ENCODE assay signal across 25 cellular contexts in the genomic region with DNA sequence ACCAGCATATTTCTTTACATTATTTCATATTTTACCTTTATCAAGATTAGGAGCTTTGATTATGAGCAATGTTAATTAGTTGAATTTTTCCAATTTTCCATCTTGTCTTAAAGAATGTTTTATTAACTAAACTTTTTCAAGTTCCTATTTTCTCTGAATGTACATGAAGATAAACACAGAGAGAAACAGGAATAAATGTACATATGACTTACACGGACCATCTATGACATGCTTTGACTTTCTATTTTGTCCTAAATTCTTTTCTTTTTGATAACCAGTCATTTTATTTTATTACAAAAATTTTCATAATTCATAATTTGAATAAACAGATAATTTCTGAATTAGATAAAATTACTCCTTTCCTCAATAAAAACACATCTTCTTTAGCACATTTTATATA.
A peak's percentile ranks its signal among the peaks of the same experiment; 100 is the strongest.
DNase-seq lines count a peak whose midpoint lies in the region; TF ChIP-seq lines count a peak whose summit lies in the region.
"Had no signal": no experiment of that assay in that cellular context is flagged by ENCODE, and none has a peak within 500 bp of the region (broad histone marks: within the 10 kb centered on the region; RNA-seq: fewer than 3 reads in every experiment).

No MANE protein-coding gene starts in this region.

- H3K23ac ChIP-seq in mesenchymal stem cell (ENCODE audit: low read length in 2 of 2) = no peak overlapping the region

- H3K4me3 ChIP-seq in HFF-Myc (replicated peaks; ENCODE audit: low read depth, low read length) = no peak overlapping the region
- H3K4me3 ChIP-seq in mesenchymal stem cell (ENCODE audit: insufficient read depth in 1 of 2, low read depth in 1 of 2, low read length in 2 of 2) = no peak overlapping the region
- no peak overlapping the region for H3K4me3 ChIP-seq in brain microvascular endothelial cell (ENCODE audit: low read depth, low read length)
- H3K4me3 ChIP-seq: prostate gland had no signal

- H3K27ac ChIP-seq in mesenchymal stem cell (ENCODE audit: low read length, poor library complexity, severe bottlenecking) = no peak overlapping the region
- H3K27ac ChIP-seq in brain microvascular endothelial cell = no peak overlapping the region
- H3K27ac ChIP-seq: neutrophil, prostate gland had no signal

- no peak overlapping the region for H3K18ac ChIP-seq in mesenchymal stem cell (ENCODE audit: low read depth in 1 of 2, low read length in 2 of 2)

- H3K36me3 ChIP-seq in mesenchymal stem cell (ENCODE audit: control insufficient read depth in 1 of 2, insufficient read depth in 2 of 2, low read depth in 1 of 2, low read length in 2 of 2) (no peaks in the 10 kb centered on the region), brain microvascular endothelial cell (replicated peaks) (no peaks in the 10 kb centered on the region)
- H3K36me3 ChIP-seq: neutrophil, prostate gland had no signal

- H3K27me3 ChIP-seq in mesenchymal stem cell (ENCODE audit: control insufficient read depth in 1 of 2, insufficient read depth in 1 of 2, low read length in 2 of 2) = no peaks in the 10 kb centered on the region
- no peaks in the 10 kb centered on the region for H3K27me3 ChIP-seq in brain microvascular endothelial cell (replicated peaks)
- H3K27me3 ChIP-seq: neutrophil had no signal

- peaks cover 64% of the 10 kb centered on the region for H3K9me3 Mint-ChIP-seq in mesothelial cell of epicardium
- peaks cover 28% of the 10 kb centered on the region for H3K9me3 Mint-ChIP-seq in activated T-helper 2 cell treated with anti-CD3 and anti-CD28 coated beads, Interferon-gamma antibody, Interleukin-2, Interleukin-4, amounts not matched to agents 10 μg/mL and 5 μg/mL and 100 μg/mL, durations not matched to agents 14 hours and 24 hours and 36 hours

- TF ChIP-seq CTCF in HFF-Myc (IDR thresholded peaks at IDR 0.05; ENCODE audit: low read depth, low read length, missing control alignments) (no peak), mesothelial cell of epicardium (IDR thresholded peaks at IDR 0.05; ENCODE audit: unreplicated experiment) (no peak), brain microvascular endothelial cell (IDR thresholded peaks at IDR 0.05; ENCODE audit: low read depth, low read length, missing control alignments) (no peak)

- no peak overlapping the region for H3K27ac Mint-ChIP-seq in mesothelial cell of epicardium
- H3K27ac Mint-ChIP-seq in activated T-helper 2 cell treated with anti-CD3 and anti-CD28 coated beads, Interferon-gamma antibody, Interleukin-2, Interleukin-4, amounts not matched to agents 10 μg/mL and 5 μg/mL and 100 μg/mL, durations not matched to agents 14 hours and 24 hours and 36 hours = no peak overlapping the region
- H3K27ac Mint-ChIP-seq: activated CD4-positive, alpha-beta T cell treated with anti-CD3 and anti-CD28 coated beads for 36 hours; B cell; CD8-positive, alpha-beta memory T cell had no signal

- intact Hi-C loops in activated T-helper 2 cell treated with anti-CD3 and anti-CD28 coated beads, Interferon-gamma antibody, Interleukin-2, Interleukin-4, amounts not matched to agents 10 μg/mL and 5 μg/mL and 100 μg/mL, durations not matched to agents 14 hours and 24 hours and 36 hours (cut with micrococcal nuclease) = no loop called here

- no peaks in the 10 kb centered on the region for H3K4me1 Mint-ChIP-seq in mesothelial cell of epicardium
- H3K4me1 Mint-ChIP-seq in activated T-helper 2 cell treated with anti-CD3 and anti-CD28 coated beads, Interferon-gamma antibody, Interleukin-2, Interleukin-4, amounts not matched to agents 10 μg/mL and 5 μg/mL and 100 μg/mL, durations not matched to agents 14 hours and 24 hours and 36 hours (ENCODE audit: low read depth) = no peaks in the 10 kb centered on the region
- H3K4me1 Mint-ChIP-seq: activated CD4-positive, alpha-beta T cell treated with anti-CD3 and anti-CD28 coated beads for 36 hours; B cell; CD8-positive, alpha-beta memory T cell had no signal

- no peak overlapping the region for H2BK120ac ChIP-seq in mesenchymal stem cell (ENCODE audit: low read depth, low read length)

- DNase-seq in DMS53 (lab: John Stamatoyannopoulos, UW) = peak; percentile 31
- DNase-seq in DMS53 treated with DMSO at 0.1 percent for 48 hours (lab: John Stamatoyannopoulos, UW; ENCODE audit: unreplicated experiment) = no peak
- peak; percentile 30 for DNase-seq in HFF-Myc (ENCODE audit: extremely low read depth, low read depth)
- peak; percentile 9 for DNase-seq in astrocyte of the hippocampus (ENCODE audit: low read depth, low spot score)
- peak; percentile 11 for DNase-seq in mesenchymal stem cell
- DNase-seq in mesothelial cell of epicardium (ENCODE audit: low spot score in 2 of 2, unreplicated experiment in 2 of 2) = no peak
- no peak for DNase-seq in activated T-helper 2 cell treated with anti-CD3 and anti-CD28 coated beads, Interferon-gamma antibody, Interleukin-2, Interleukin-4, amounts not matched to agents 10 μg/mL and 5 μg/mL and 100 μg/mL, durations not matched to agents 14 hours and 24 hours and 36 hours (ENCODE audit: low spot score)
- DNase-seq in brain microvascular endothelial cell = no peak
- DNase-seq: 8988T; activated CD4-positive, alpha-beta T cell treated with anti-CD3 and anti-CD28 coated beads for 36 hours; activated CD8-positive, alpha-beta memory T cell treated with anti-CD3 and anti-CD28 coated beads for 24 hours; activated T-cell treated with anti-CD3 and anti-CD28 coated beads, Interleukin-2, amount 50 U/mL, for 1 hour; CD8-positive, alpha-beta memory T cell; dermis blood vessel endothelial cell; glutamatergic neuron; Karpas-422; NCI-H1092 treated with DMSO at 0.1 percent for 48 hours; NCI-H2081 treated with DMSO at 0.1 percent for 48 hours; NCI-H524; SK-N-SH; T-helper 2 cell; trophoblast cell had no signal

- H3K4me2 ChIP-seq in mesenchymal stem cell (ENCODE audit: low read length, poor library complexity, severe bottlenecking) = no peak overlapping the region
- H3K4me2 ChIP-seq: SK-N-SH had no signal

- no peak overlapping the region for H2BK5ac ChIP-seq in mesenchymal stem cell (ENCODE audit: low read depth, low read length, poor library complexity, severe bottlenecking)

- H2BK12ac ChIP-seq in mesenchymal stem cell (ENCODE audit: low read length in 2 of 2) = no peak overlapping the region

- no peak overlapping the region for H2AFZ ChIP-seq in mesenchymal stem cell (ENCODE audit: low read depth, low read length)

- no peaks in the 10 kb centered on the region for H3K4me1 ChIP-seq in mesenchymal stem cell (ENCODE audit: control insufficient read depth, insufficient read depth, low read depth, low read length)
- H3K4me1 ChIP-seq: prostate gland had no signal

- H3K79me1 ChIP-seq in mesenchymal stem cell (replicated peaks; ENCODE audit: low read length, poor library complexity, severe bottlenecking) = no peaks in the 10 kb centered on the region

- no peak overlapping the region for H3K9ac ChIP-seq in mesenchymal stem cell (ENCODE audit: low read length)
- H3K9ac ChIP-seq: SK-N-SH had no signal

- no peak overlapping the region for H2BK15ac ChIP-seq in mesenchymal stem cell (ENCODE audit: low read depth, poor library complexity, severe bottlenecking)

- H3K27me3 Mint-ChIP-seq in mesothelial cell of epicardium (ENCODE audit: low read depth) = no peaks in the 10 kb centered on the region
- no peaks in the 10 kb centered on the region for H3K27me3 Mint-ChIP-seq in activated T-helper 2 cell treated with anti-CD3 and anti-CD28 coated beads, Interferon-gamma antibody, Interleukin-2, Interleukin-4, amounts not matched to agents 10 μg/mL and 5 μg/mL and 100 μg/mL, durations not matched to agents 14 hours and 24 hours and 36 hours (ENCODE audit: low read depth)
- H3K27me3 Mint-ChIP-seq: activated CD4-positive, alpha-beta T cell treated with anti-CD3 and anti-CD28 coated beads for 36 hours; B cell; CD8-positive, alpha-beta memory T cell had no signal

- WGBS in mesenchymal stem cell = no CpG with 5 or more reads among the region's 1 CpG

- peaks cover 10% of the 10 kb centered on the region for H3K36me3 Mint-ChIP-seq in mesothelial cell of epicardium
- H3K36me3 Mint-ChIP-seq in activated T-helper 2 cell treated with anti-CD3 and anti-CD28 coated beads, Interferon-gamma antibody, Interleukin-2, Interleukin-4, amounts not matched to agents 10 μg/mL and 5 μg/mL and 100 μg/mL, durations not matched to agents 14 hours and 24 hours and 36 hours (ENCODE audit: low read depth) = no peaks in the 10 kb centered on the region
- H3K36me3 Mint-ChIP-seq: CD8-positive, alpha-beta memory T cell had no signal

- H3K4ac ChIP-seq in mesenchymal stem cell (ENCODE audit: low read depth in 1 of 2, low read length in 2 of 2) = no peak overlapping the region

- H3K14ac ChIP-seq in mesenchymal stem cell (ENCODE audit: low read length in 2 of 2) = no peak overlapping the region

- no peak overlapping the region for H4K8ac ChIP-seq in mesenchymal stem cell (ENCODE audit: low read length)

- in situ Hi-C loops in brain microvascular endothelial cell (cut with HindIII; ENCODE audit: low pct_ligation_motif_present, low sequenced_read_pairs) = no loop called here

- H3K4me3 Mint-ChIP-seq in mesothelial cell of epicardium = no peak overlapping the region
- H3K4me3 Mint-ChIP-seq in activated T-helper 2 cell treated with anti-CD3 and anti-CD28 coated beads, Interferon-gamma antibody, Interleukin-2, Interleukin-4, amounts not matched to agents 10 μg/mL and 5 μg/mL and 100 μg/mL, durations not matched to agents 14 hours and 24 hours and 36 hours (ENCODE audit: low read depth) = no peak overlapping the region
- H3K4me3 Mint-ChIP-seq: activated CD4-positive, alpha-beta T cell treated with anti-CD3 and anti-CD28 coated beads for 36 hours; B cell; CD8-positive, alpha-beta memory T cell had no signal

- no peak overlapping the region for H2AK5ac ChIP-seq in mesenchymal stem cell (ENCODE audit: low read length, severe bottlenecking)

- no peak overlapping the region for H4K91ac ChIP-seq in mesenchymal stem cell (ENCODE audit: low read length)

- peaks cover 44% of the 10 kb centered on the region for H3K9me3 ChIP-seq in mesenchymal stem cell (ENCODE audit: control insufficient read depth, low read length)
- H3K9me3 ChIP-seq: neutrophil, prostate gland had no signal

Comparison
In these comparisons a context has a peak if more than half of its experiments do, and no peak if none do; other contexts are left out.
1. DNase-seq: peak in DMS53 (single experiment), HFF-Myc (single experiment), astrocyte of the hippocampus (single experiment) and mesenchymal stem cell (single experiment); none in DMS53 treated with DMSO at 0.1 percent for 48 hours (single experiment), mesothelial cell of epicardium (0 of 2), activated T-helper 2 cell treated with anti-CD3 and anti-CD28 coated beads, Interferon-gamma antibody, Interleukin-2, Interleukin-4, amounts not matched to agents 10 μg/mL and 5 μg/mL and 100 μg/mL, durations not matched to agents 14 hours and 24 hours and 36 hours (single experiment) and brain microvascular endothelial cell (single experiment).